Comparison of ENCODE assay signal across 9 cellular contexts in the genomic region with DNA sequence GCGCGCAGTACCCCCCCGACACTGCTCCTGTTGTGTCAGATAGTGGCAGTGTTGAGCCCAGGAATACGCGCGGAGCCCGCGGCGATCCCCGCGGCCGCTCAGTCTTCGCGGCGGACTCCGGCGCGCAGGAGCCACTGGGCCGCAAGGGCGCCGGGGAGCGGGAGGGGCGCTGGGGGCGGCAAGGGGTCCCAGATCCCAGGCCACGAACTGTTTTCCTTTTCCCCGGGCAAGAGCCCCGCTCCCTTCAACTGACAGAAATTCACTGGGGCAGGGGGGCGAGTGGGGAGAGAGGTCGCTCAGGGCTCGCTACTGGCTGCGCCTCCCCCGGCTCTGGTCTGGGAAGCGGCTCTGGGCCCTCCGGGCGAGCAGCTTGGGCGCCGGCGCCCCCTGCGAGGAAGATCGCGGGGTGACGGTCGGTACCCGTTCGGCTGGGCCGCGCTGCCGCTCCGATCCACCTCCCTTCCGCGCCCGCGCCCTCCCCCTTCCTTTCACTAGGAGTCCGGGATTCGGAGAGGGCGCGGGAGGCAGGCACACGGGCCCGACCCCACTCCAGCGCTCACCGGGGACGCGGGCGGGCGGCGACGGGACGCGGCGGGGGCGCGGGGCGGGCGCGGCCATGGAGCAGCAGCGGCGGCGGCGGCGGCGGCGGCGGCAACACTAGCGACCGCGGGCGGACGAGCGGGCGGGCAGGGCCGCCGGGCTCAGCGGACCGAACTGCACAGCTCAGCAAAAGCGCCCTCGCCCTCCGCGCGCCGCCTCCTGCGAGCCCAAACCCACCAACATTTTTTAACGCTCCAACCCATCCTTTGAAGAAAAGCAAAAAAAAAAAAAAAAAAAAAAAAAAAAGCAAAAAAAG. TPM values are rescaled to one million over a fixed set of nuclear protein-coding genes. Genes with fewer than 3 reads are reported as not detected.
DNase-seq lines count a peak whose midpoint lies in the region; ATAC-seq and TF ChIP-seq lines count a peak whose summit lies in the region.
"Had no signal": no experiment of that assay in that cellular context is flagged by ENCODE, and none has a peak within 500 bp of the region (broad histone marks: within the 10 kb centered on the region; RNA-seq: fewer than 3 reads in every experiment).

No MANE protein-coding gene starts in this region.

- DNase-seq in A673 (ENCODE audit: low spot score), result peak; percentile 87
- DNase-seq in NCI-H2081 (lab: John Stamatoyannopoulos, UW), result peak; percentile 77 to 92
- DNase-seq in cardiac fibroblast (ENCODE audit: low read depth in 2 of 2), result peak; percentile 88 to 92
- DNase-seq in islet precursor cell, result peak; percentile 93
- peak; percentile 52 to 68 for DNase-seq in stimulated activated CD4-positive, alpha-beta T cell treated with anti-CD3 and anti-CD28 coated beads, Interleukin-12 subunit alpha, Interleukin-12 subunit beta, amount 100 ng/mL, for 24 hours (ENCODE audit: low read depth in 2 of 2)

- TF ChIP-seq CTCF in A673 (conservative IDR thresholded peaks at IDR 0.05; ENCODE audit: low read depth, low read length), result peak; percentile 63
- TF ChIP-seq CTCF in WI38 (IDR thresholded peaks at IDR 0.05; ENCODE audit: low read depth, low read length), result no peak; the same call in 1 of the 2 replicates
- peak; percentile 57 for TF ChIP-seq CTCF in cardiac fibroblast (IDR thresholded peaks at IDR 0.05; ENCODE audit: low read depth, low read length)

- H3K4me3 ChIP-seq in A673 (ENCODE audit: low read depth, low read length, poor library complexity, severe bottlenecking), result peak overlapping the region; percentile 67
- peak overlapping the region; percentile 63 for H3K4me3 ChIP-seq in WI38 (ENCODE audit: low read depth, low read length)
- H3K4me3 ChIP-seq in cardiac fibroblast (replicated peaks in 1 of 2; ENCODE audit: low read depth in 2 of 2, low read length in 2 of 2), result peak overlapping the region; percentile 66 to 69

- POLR2A ChIA-PET in A673 (lab: Charles Lee; ENCODE audit: low non-redundant PET), result interaction anchor here (0.7 kb wide), 1 partner anchor 149 kb away, joined by 15 read pairs; no protein-coding TSS in a partner anchor

- TSS peak; percentile 37 for BruUV-seq in A673 (replicated peaks; lab: Mats Ljungman, UMichigan)

- peaks cover 5% of the 10 kb centered on the region for H3K27me3 ChIP-seq in A673 (replicated peaks; ENCODE audit: insufficient read depth, low read depth, low read length, poor library complexity)

- H3K27ac ChIP-seq in A673 (ENCODE audit: low read depth, low read length, poor library complexity, severe bottlenecking), result peak overlapping the region; percentile 88

- ATAC-seq in GM18519 (IDR thresholded peaks at IDR 0.05; ENCODE audit: low FRiP score, unreplicated experiment) (peak; percentile 79), HG03039 (IDR thresholded peaks at IDR 0.05; ENCODE audit: unreplicated experiment) (peak; percentile 75)
- ATAC-seq: HCT116 had no signal

- H3K36me3 ChIP-seq in A673 (ENCODE audit: insufficient read depth, low read length, poor library complexity, severe bottlenecking), result no peaks in the 10 kb centered on the region

- CTCF ChIA-PET in A673 (lab: Charles Lee), result interaction anchor here (0.6 to 1.5 kb wide), 5 partner anchors 151 to 1058 kb away, joined by 3 to 5 read pairs (median 4); no protein-coding TSS in a partner anchor

- peaks cover 22% of the 10 kb centered on the region for H3K4me1 ChIP-seq in A673 (ENCODE audit: insufficient read depth, low read length, poor library complexity, severe bottlenecking)

- intact Hi-C loops in A673 (cut with micrococcal nuclease; ENCODE audit: unreplicated experiment), result loop anchor here (5.0 to 10.0 kb wide), 4 partner anchors 533 to 1054 kb away; no protein-coding TSS in a partner anchor

- no peaks in the 10 kb centered on the region for H3K9me3 ChIP-seq in A673 (ENCODE audit: low read depth, low read length, poor library complexity, severe bottlenecking)

RNA-seq across cellular contexts. Expression of gene SETBP1, which starts 1.4 kb away (rescaled TPM):
- 14.0 and 16.2 TPM in 2 replicates for total RNA-seq in A673 (2021)

Comparison
In these comparisons a context has a peak if more than half of its experiments do, and no peak if none do; other contexts are left out.
1. Peak in every context shown above with its lines: DNase-seq, ATAC-seq, H3K4me3 ChIP-seq and H3K27ac ChIP-seq.